1 cellular context compared by ENCODE assay signal in genomic region chr6:145017516-145017915, GRCh38.
TF ChIP-seq lines count a peak whose summit lies in the region.

No MANE protein-coding gene starts in this region.

TF ChIP-seq in GM23338, 12 proteins besides CTCF, POLR2A, EP300 and RAD21 (continued from another document):
- TF ChIP-seq, protein P1, sequence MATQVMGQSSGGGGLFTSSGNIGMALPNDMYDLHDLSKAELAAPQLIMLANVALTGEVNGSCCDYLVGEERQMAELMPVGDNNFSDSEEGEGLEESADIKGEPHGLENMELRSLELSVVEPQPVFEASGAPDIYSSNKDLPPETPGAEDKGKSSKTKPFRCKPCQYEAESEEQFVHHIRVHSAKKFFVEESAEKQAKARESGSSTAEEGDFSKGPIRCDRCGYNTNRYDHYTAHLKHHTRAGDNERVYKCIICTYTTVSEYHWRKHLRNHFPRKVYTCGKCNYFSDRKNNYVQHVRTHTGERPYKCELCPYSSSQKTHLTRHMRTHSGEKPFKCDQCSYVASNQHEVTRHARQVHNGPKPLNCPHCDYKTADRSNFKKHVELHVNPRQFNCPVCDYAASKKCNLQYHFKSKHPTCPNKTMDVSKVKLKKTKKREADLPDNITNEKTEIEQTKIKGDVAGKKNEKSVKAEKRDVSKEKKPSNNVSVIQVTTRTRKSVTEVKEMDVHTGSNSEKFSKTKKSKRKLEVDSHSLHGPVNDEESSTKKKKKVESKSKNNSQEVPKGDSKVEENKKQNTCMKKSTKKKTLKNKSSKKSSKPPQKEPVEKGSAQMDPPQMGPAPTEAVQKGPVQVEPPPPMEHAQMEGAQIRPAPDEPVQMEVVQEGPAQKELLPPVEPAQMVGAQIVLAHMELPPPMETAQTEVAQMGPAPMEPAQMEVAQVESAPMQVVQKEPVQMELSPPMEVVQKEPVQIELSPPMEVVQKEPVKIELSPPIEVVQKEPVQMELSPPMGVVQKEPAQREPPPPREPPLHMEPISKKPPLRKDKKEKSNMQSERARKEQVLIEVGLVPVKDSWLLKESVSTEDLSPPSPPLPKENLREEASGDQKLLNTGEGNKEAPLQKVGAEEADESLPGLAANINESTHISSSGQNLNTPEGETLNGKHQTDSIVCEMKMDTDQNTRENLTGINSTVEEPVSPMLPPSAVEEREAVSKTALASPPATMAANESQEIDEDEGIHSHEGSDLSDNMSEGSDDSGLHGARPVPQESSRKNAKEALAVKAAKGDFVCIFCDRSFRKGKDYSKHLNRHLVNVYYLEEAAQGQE (IDR thresholded peaks at IDR 0.05; ENCODE audit: unreplicated experiment): no peak
- TF ChIP-seq EZH2 (IDR thresholded peaks at IDR 0.05; ENCODE audit: low read depth, unreplicated experiment) (no peak), ZNF462 (CRISPR knock-in tag; IDR thresholded peaks at IDR 0.05) (no peak), CREB1 (CRISPR knock-in tag; IDR thresholded peaks at IDR 0.05; ENCODE audit: low read depth) (no peak), ZNF331 (CRISPR knock-in tag; IDR thresholded peaks at IDR 0.05; ENCODE audit: low read depth) (no peak), NANOG (IDR thresholded peaks at IDR 0.05; ENCODE audit: borderline replicate concordance) (no peak), JUNB (IDR thresholded peaks at IDR 0.05; ENCODE audit: unreplicated experiment) (no peak)
